Comparison of ENCODE assay signal across 8 cellular contexts in the genomic region with DNA sequence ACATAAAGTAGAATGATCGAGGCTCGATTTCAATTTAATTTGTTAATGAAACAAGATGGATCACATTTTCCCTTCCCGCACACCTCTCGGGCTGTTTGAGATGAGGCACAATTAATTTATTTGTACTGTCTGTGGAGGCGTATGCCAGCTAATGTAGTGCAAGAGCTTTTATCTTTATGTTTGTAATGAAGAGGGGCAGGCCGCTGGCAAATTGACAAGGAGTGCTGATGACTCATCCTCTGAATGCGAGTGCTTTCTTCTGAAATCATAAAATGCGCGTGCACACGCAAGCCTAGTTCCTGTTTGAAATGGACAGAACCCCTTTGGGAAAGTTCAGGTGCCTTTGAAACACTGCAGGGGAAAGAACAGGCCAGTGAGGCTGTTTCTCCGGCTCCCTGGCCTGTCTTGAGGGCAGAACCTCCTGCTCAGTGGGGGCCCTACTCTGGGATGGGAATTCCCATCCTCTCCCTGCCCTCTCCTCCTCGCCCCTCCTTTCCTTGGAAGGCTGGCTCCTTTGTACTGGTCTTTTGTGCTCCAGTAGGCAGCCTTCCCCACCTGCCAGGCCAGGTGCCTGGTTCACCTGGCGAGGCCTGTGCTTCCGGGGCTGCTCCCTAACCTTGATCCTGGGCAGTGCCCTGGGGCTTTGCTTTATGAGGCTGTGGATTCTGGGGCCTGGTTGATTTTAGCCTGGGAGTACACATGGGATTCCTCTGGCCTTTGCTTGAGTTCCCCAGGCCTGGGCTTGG. TPM values are rescaled to one million over a fixed set of nuclear protein-coding genes. Genes with fewer than 3 reads are reported as not detected.
DNase-seq lines count a peak whose midpoint lies in the region; ATAC-seq, FAIRE-seq and TF ChIP-seq lines count a peak whose summit lies in the region.

No MANE protein-coding gene starts in this region.

- H3K4me1 Mint-ChIP-seq in GM23338, result peaks cover 89% of the 10 kb centered on the region
- H3K4me1 Mint-ChIP-seq in chondrocyte (ENCODE audit: low read depth), result peaks cover 90% of the 10 kb centered on the region

- CTCF ChIA-PET in HepG2 (lab: Yijun Ruan, JAX; ENCODE audit: low intra/inter-chr PET ratio, low total read pairs), result no interaction called here

- DNase-seq in GM23338 (ENCODE audit: low spot score), result peak; percentile 95
- DNase-seq in NCI-H2227 treated with DMSO at 0.1 percent for 48 hours (lab: John Stamatoyannopoulos, UW), result peak; percentile 61
- DNase-seq in chondrocyte (ENCODE audit: low spot score), result no peak
- DNase-seq in HepG2 (ENCODE audit: low spot score), result peak; percentile 64
- DNase-seq in vagina (ENCODE audit: extremely low spot score in 2 of 2), result no peak
- no peak for DNase-seq in activated CD8-positive, alpha-beta memory T cell treated with anti-CD3 and anti-CD28 coated beads, Interleukin-2, amount 50 U/mL, for 4 hours

- 90% methylated on average over 12 of the region's 14 CpGs for WGBS in HepG2 (ENCODE audit: low lambda C conversion rate)

- peaks cover 3% of the 10 kb centered on the region; the same call in 1 of the 3 replicates for H3K36me3 Mint-ChIP-seq in GM23338 (ENCODE audit: low read depth)
- no peaks in the 10 kb centered on the region for H3K36me3 Mint-ChIP-seq in chondrocyte (ENCODE audit: low read depth)

- TF ChIP-seq POLR2A in HepG2 (IDR thresholded peaks at IDR 0.05; ENCODE audit: insufficient read depth in 1 of 2, low read depth in 2 of 2, low read length in 2 of 2), result no peak
- no peak for TF ChIP-seq POLR2A in vagina (IDR thresholded peaks at IDR 0.05)

- H3K4me3 ChIP-seq in GM23338 (peak overlapping the region; percentile 35), HepG2 (replicated peaks in 1 of 3; ENCODE audit: insufficient read depth in 1 of 3, low read depth in 2 of 3, low read length in 3 of 3) (no peak overlapping the region), vagina (no peak overlapping the region)

- H3K36me3 ChIP-seq in GM23338 (ENCODE audit: insufficient read depth), result no peaks in the 10 kb centered on the region
- H3K36me3 ChIP-seq in HepG2 (replicated peaks in 1 of 2; ENCODE audit: control insufficient read depth in 1 of 2, insufficient read depth in 2 of 2, low read length in 2 of 2), result peaks cover 0 to 2% of the 10 kb centered on the region in 2 experiments; a peak in 2 of 5 replicates
- no peaks in the 10 kb centered on the region for H3K36me3 ChIP-seq in vagina

- no peaks in the 10 kb centered on the region for H3K9me2 ChIP-seq in GM23338 (ENCODE audit: insufficient read depth)

- in situ Hi-C loops in HepG2 (cut with HindIII; ENCODE audit: extremely low pct_ligation_motif_present, low pct_unique_long_range_greater_than_20kb), result no loop called here

- H3K4me1 ChIP-seq in GM23338 (ENCODE audit: insufficient read depth) (peaks cover 71% of the 10 kb centered on the region), HepG2 (ENCODE audit: insufficient read depth, low read length) (peaks cover 55% of the 10 kb centered on the region), vagina (peaks cover 56% of the 10 kb centered on the region)

- peaks cover 34% of the 10 kb centered on the region for H4K20me1 ChIP-seq in GM23338 (replicated peaks; ENCODE audit: insufficient read depth)
- no peaks in the 10 kb centered on the region; the same call in 1 of the 2 replicates for H4K20me1 ChIP-seq in HepG2 (ENCODE audit: insufficient read depth, low read length)

- H3K4me2 ChIP-seq in GM23338, result peak overlapping the region; percentile 71
- no peak overlapping the region for H3K4me2 ChIP-seq in HepG2 (ENCODE audit: low read depth, low read length)

- POLR2A ChIA-PET in HepG2 (lab: Yijun Ruan, JAX), result no interaction called here

- H3K27ac Mint-ChIP-seq in GM23338, result peak overlapping the region; percentile 97
- peak overlapping the region; percentile 86 for H3K27ac Mint-ChIP-seq in chondrocyte (ENCODE audit: unreplicated experiment)

- H3K9me3 Mint-ChIP-seq in GM23338, result no peaks in the 10 kb centered on the region
- H3K9me3 Mint-ChIP-seq in chondrocyte (ENCODE audit: low read depth), result no peaks in the 10 kb centered on the region

- H3K27ac ChIP-seq in GM23338 (ENCODE audit: low read depth) (peak overlapping the region; percentile 85), HepG2 (ENCODE audit: extremely low read length, insufficient read depth, low read length) (peak overlapping the region; percentile 28), vagina (peak overlapping the region; percentile 73)

- no peak overlapping the region for H3K9ac ChIP-seq in HepG2 (ENCODE audit: insufficient read depth, low read depth, low read length)

- intact Hi-C loops in HepG2 (cut with micrococcal nuclease; ENCODE audit: unreplicated experiment) (no loop called here), vagina (cut with DNase I) (loop anchor here (10.0 kb wide), 1 partner anchor 1280 kb away; no protein-coding TSS in a partner anchor)

- H3K79me2 ChIP-seq in GM23338 (replicated peaks; ENCODE audit: insufficient read depth), result peaks cover 88% of the 10 kb centered on the region
- peaks cover 28% of the 10 kb centered on the region for H3K79me2 ChIP-seq in HepG2 (ENCODE audit: insufficient read depth, low read length)

- TF ChIP-seq EP300 in HepG2 (IDR thresholded peaks at IDR 0.05; ENCODE audit: low read depth in 2 of 2, low read length in 2 of 2) (no peak), HepG2 (CRISPR knock-in tag; IDR thresholded peaks at IDR 0.05; ENCODE audit: borderline replicate concordance) (no peak)

- peak; percentile 90 for ATAC-seq in GM23338
- ATAC-seq in HepG2, result peak; percentile 36; the same call in 1 of the 3 replicates
- ATAC-seq in HG03521 (IDR thresholded peaks at IDR 0.05; ENCODE audit: unreplicated experiment), result no peak
- ATAC-seq in HG02885 (IDR thresholded peaks at IDR 0.05; ENCODE audit: poor library complexity, unreplicated experiment), result no peak

- no peaks in the 10 kb centered on the region for H3K27me3 ChIP-seq in GM23338 (ENCODE audit: insufficient read depth)
- H3K27me3 ChIP-seq in HepG2 (ENCODE audit: control insufficient read depth in 1 of 2, insufficient read depth in 2 of 2, low read length in 2 of 2), result no peaks in the 10 kb centered on the region
- no peaks in the 10 kb centered on the region for H3K27me3 ChIP-seq in vagina

- H3K27me3 Mint-ChIP-seq in GM23338 (ENCODE audit: insufficient read depth, low read depth, poor library complexity) (peaks cover 5% of the 10 kb centered on the region), chondrocyte (ENCODE audit: low read depth) (no peaks in the 10 kb centered on the region)

- H3F3A ChIP-seq in GM23338 (replicated peaks; ENCODE audit: low read depth), result 0 out of 2 replicates have a peak, but pooled peaks cover 4% of the 10 kb centered on the region

- H3K9me3 ChIP-seq in HepG2 (ENCODE audit: low read length) (no peaks in the 10 kb centered on the region), vagina (no peaks in the 10 kb centered on the region)

- FAIRE-seq in HepG2 (lab: Jason Lieb, UNC), result no peak

- H2AFZ ChIP-seq in GM23338 (no peak overlapping the region), HepG2 (ENCODE audit: low read length) (no peak overlapping the region)

- no peak for TF ChIP-seq RAD21 in HepG2 (CRISPR knock-in tag; IDR thresholded peaks at IDR 0.05)

- H3K4me3 Mint-ChIP-seq in GM23338 (peak overlapping the region; percentile 61), chondrocyte (ENCODE audit: unreplicated experiment) (no peak overlapping the region)

- no TSS peak for BruUV-seq in HepG2 (replicated peaks; lab: Mats Ljungman, UMichigan)

- no peak for TF ChIP-seq CTCF in GM23338 (conservative IDR thresholded peaks at IDR 0.05; ENCODE audit: low read depth in 2 of 2)
- TF ChIP-seq CTCF in chondrocyte (IDR thresholded peaks at IDR 0.05), result no peak
- no peak for TF ChIP-seq CTCF in HepG2 (CRISPR knock-in tag; IDR thresholded peaks at IDR 0.05)
- TF ChIP-seq CTCF in vagina (IDR thresholded peaks at IDR 0.05), result no peak

TF ChIP-seq in GM23338, 12 proteins besides CTCF, POLR2A, EP300 and RAD21 (continues in another document):
- TF ChIP-seq EZH2phosphoT487 (IDR thresholded peaks at IDR 0.05; ENCODE audit: unreplicated experiment), result no peak
- TF ChIP-seq EZH2 (IDR thresholded peaks at IDR 0.05; ENCODE audit: low read depth, unreplicated experiment), result no peak
- no peak for TF ChIP-seq JUNB (IDR thresholded peaks at IDR 0.05; ENCODE audit: unreplicated experiment)

TF ChIP-seq in HepG2, 621 proteins besides CTCF, POLR2A, EP300 and RAD21 (continues in another document):
- TF ChIP-seq, protein P1, sequence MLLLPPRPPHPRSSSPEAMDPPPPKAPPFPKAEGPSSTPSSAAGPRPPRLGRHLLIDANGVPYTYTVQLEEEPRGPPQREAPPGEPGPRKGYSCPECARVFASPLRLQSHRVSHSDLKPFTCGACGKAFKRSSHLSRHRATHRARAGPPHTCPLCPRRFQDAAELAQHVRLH (CRISPR knock-in tag; IDR thresholded peaks at IDR 0.05; ENCODE audit: borderline replicate concordance, low read depth), result 0 out of 2 replicates have a peak, but pooled peaks have one; percentile 26

RNA-seq across cellular contexts. Expression of gene TEAD1, which starts 50.3 kb away (rescaled TPM):
- 102 and 103 TPM in 2 replicates for total RNA-seq in GM23338 (2014; rRNA removed; shearing (Covaris generic))
- polyA plus RNA-seq in GM23338 (2016; fragmentation: Nextera tagmentation; extraction: Ambion mirVana) (24.5 and 28.4 TPM in 2 replicates), HepG2 (2011; rRNA removed) (17.0 and 20.1 TPM in 2 replicates)
- total RNA-seq in chondrocyte (128 to 137 TPM (median 135 TPM) in 3 replicates), HepG2 (2016; rRNA removed; fragmentation: Illumina TruSeq; extraction: Trizol) (30.5 and 40.7 TPM in 2 replicates), vagina (50.3 TPM)
- 8.3 and 11.7 TPM in 2 replicates for total RNA-seq in HepG2 (2016; cell fraction: cytosol; rRNA removed; fragmentation: Illumina TruSeq; extraction: Trizol; ENCODE audit: low read depth)
- 29.5 and 36.2 TPM in 2 replicates for total RNA-seq in HepG2 (2016; cell fraction: insoluble cytoplasmic fraction; rRNA removed; fragmentation: Illumina TruSeq; extraction: Trizol)
- total RNA-seq in HepG2 (2016; cell fraction: membrane; rRNA removed; fragmentation: Illumina TruSeq; extraction: Trizol), result 23.8 and 25.3 TPM in 2 replicates
- 42.8 and 45.0 TPM in 2 replicates for total RNA-seq in HepG2 (2016; cell fraction: nucleus; rRNA removed; fragmentation: Illumina TruSeq; extraction: Trizol)
- 13.0 and 14.1 TPM in 2 replicates for polyA plus RNA-seq in HepG2 (2011; cell fraction: cytosol; rRNA removed)
- 33.6 and 34.8 TPM in 2 replicates for polyA plus RNA-seq in HepG2 (2011; cell fraction: nucleus; rRNA removed)
- polyA plus RNA-seq in HepG2 (2012), result 25.7 and 29.3 TPM in 2 replicates
- polyA plus RNA-seq in HepG2 (2016; cell fraction: cytosol; fragmentation: Illumina TruSeq; extraction: Trizol; ENCODE audit: low read depth), result 0.77 and 0.92 TPM in 2 replicates
- 19.7 and 21.0 TPM in 2 replicates for polyA plus RNA-seq in HepG2 (2016; cell fraction: insoluble cytoplasmic fraction; fragmentation: Illumina TruSeq; extraction: Trizol; ENCODE audit: low read depth)
- polyA plus RNA-seq in HepG2 (2016; cell fraction: membrane; fragmentation: Illumina TruSeq; extraction: Trizol; ENCODE audit: low read depth), result 2.6 and 3.3 TPM in 2 replicates
- polyA plus RNA-seq in HepG2 (2016; cell fraction: nucleus; fragmentation: Illumina TruSeq; extraction: Trizol; ENCODE audit: insufficient read depth, low read depth), result 21.1 and 21.8 TPM in 2 replicates
- polyA minus RNA-seq in HepG2 (2011; rRNA and poly(A)+ RNA removed; ENCODE audit: low replicate concordance), result 45.9 and 178 TPM in 2 replicates
- 37.4 and 37.9 TPM in 2 replicates for polyA minus RNA-seq in HepG2 (2011; cell fraction: cytosol; rRNA and poly(A)+ RNA removed)
- 69.4 and 79.4 TPM in 2 replicates for polyA minus RNA-seq in HepG2 (2011; cell fraction: nucleus; rRNA and poly(A)+ RNA removed)

Comparison
In these comparisons a context has a peak if more than half of its experiments do, and no peak if none do; other contexts are left out.
1. ATAC-seq: peak in GM23338 (single experiment) and HepG2 (single experiment); none in HG03521 (single experiment) and HG02885 (single experiment).
2. DNase-seq: peak in GM23338 (single experiment), NCI-H2227 treated with DMSO at 0.1 percent for 48 hours (single experiment) and HepG2 (single experiment); none in chondrocyte (single experiment), vagina (0 of 2) and activated CD8-positive, alpha-beta memory T cell treated with anti-CD3 and anti-CD28 coated beads, Interleukin-2, amount 50 U/mL, for 4 hours (single experiment).
3. H3K27ac ChIP-seq: peak in every context shown above with its lines; median percentile 85 in GM23338; 73 in vagina; 28 in HepG2.